2 cellular contexts compared by ENCODE assay signal in the genomic region with DNA sequence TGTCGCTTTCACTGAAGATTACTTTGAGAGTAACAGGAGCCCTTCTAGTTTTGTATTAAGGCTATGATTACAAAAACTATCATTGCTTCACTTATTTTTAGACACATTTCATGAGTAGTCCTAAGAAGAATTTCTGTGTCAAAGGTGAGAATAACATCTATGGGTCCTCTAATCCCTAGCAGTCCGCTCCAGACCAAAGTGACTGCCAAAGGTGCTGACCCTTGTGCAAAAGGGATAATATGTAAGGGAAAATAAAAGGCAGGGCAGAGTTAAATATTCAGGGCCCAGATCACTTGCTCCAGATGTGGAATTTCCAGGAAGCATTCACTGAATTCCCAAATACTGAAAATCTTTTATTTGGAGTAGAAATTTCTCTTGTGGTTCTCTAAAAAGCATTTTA.
TF ChIP-seq lines count a peak whose summit lies in the region.

No MANE protein-coding gene starts in this region.

TF ChIP-seq in liver, 16 proteins besides CTCF, POLR2A, EP300 and RAD21:
- no peak for TF ChIP-seq SP1 (IDR thresholded peaks at IDR 0.05)
- TF ChIP-seq NR2F2 (IDR thresholded peaks at IDR 0.05) = peak; percentile 99
- TF ChIP-seq, protein P1, sequence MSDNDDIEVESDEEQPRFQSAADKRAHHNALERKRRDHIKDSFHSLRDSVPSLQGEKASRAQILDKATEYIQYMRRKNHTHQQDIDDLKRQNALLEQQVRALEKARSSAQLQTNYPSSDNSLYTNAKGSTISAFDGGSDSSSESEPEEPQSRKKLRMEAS (IDR thresholded peaks at IDR 0.05) = no peak
- no peak for TF ChIP-seq FOXA2 (IDR thresholded peaks at IDR 0.05)
- TF ChIP-seq GABPA (IDR thresholded peaks at IDR 0.05 in 1 of 2, conservative IDR thresholded peaks at IDR 0.05 in 1 of 2) = no peak
- TF ChIP-seq YY1 (IDR thresholded peaks at IDR 0.05) = no peak
- no peak for TF ChIP-seq EGR1 (IDR thresholded peaks at IDR 0.05; ENCODE audit: low read depth in 2 of 2)
- peak; percentile 14 to 16 for TF ChIP-seq RXRA (IDR thresholded peaks at IDR 0.05)

TF ChIP-seq in HepG2, 621 proteins besides CTCF, POLR2A, EP300 and RAD21:
- TF ChIP-seq, protein P2, sequence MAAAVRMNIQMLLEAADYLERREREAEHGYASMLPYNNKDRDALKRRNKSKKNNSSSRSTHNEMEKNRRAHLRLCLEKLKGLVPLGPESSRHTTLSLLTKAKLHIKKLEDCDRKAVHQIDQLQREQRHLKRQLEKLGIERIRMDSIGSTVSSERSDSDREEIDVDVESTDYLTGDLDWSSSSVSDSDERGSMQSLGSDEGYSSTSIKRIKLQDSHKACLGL (CRISPR knock-in tag; IDR thresholded peaks at IDR 0.05) = no peak
- TF ChIP-seq, protein P3, sequence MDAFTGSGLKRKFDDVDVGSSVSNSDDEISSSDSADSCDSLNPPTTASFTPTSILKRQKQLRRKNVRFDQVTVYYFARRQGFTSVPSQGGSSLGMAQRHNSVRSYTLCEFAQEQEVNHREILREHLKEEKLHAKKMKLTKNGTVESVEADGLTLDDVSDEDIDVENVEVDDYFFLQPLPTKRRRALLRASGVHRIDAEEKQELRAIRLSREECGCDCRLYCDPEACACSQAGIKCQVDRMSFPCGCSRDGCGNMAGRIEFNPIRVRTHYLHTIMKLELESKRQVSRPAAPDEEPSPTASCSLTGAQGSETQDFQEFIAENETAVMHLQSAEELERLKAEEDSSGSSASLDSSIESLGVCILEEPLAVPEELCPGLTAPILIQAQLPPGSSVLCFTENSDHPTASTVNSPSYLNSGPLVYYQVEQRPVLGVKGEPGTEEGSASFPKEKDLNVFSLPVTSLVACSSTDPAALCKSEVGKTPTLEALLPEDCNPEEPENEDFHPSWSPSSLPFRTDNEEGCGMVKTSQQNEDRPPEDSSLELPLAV (CRISPR knock-in tag; conservative IDR thresholded peaks at IDR 0.05; ENCODE audit: low read depth) = no peak
- TF ChIP-seq ATF7-NPFF (CRISPR knock-in tag; IDR thresholded peaks at IDR 0.05; ENCODE audit: low read depth) = no peak
- TF ChIP-seq SP4 (CRISPR knock-in tag; IDR thresholded peaks at IDR 0.05) = no peak
- TF ChIP-seq, protein P4, sequence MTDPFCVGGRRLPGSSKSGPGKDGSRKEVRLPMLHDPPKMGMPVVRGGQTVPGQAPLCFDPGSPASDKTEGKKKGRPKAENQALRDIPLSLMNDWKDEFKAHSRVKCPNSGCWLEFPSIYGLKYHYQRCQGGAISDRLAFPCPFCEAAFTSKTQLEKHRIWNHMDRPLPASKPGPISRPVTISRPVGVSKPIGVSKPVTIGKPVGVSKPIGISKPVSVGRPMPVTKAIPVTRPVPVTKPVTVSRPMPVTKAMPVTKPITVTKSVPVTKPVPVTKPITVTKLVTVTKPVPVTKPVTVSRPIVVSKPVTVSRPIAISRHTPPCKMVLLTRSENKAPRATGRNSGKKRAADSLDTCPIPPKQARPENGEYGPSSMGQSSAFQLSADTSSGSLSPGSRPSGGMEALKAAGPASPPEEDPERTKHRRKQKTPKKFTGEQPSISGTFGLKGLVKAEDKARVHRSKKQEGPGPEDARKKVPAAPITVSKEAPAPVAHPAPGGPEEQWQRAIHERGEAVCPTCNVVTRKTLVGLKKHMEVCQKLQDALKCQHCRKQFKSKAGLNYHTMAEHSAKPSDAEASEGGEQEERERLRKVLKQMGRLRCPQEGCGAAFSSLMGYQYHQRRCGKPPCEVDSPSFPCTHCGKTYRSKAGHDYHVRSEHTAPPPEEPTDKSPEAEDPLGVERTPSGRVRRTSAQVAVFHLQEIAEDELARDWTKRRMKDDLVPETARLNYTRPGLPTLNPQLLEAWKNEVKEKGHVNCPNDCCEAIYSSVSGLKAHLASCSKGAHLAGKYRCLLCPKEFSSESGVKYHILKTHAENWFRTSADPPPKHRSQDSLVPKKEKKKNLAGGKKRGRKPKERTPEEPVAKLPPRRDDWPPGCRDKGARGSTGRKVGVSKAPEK (CRISPR knock-in tag; IDR thresholded peaks at IDR 0.05; ENCODE audit: borderline replicate concordance) = no peak
- no peak for TF ChIP-seq TEAD3 (CRISPR knock-in tag; optimal IDR thresholded peaks at IDR 0.05; ENCODE audit: borderline replicate concordance)
- TF ChIP-seq ZNF230 (CRISPR knock-in tag; IDR thresholded peaks at IDR 0.05) = no peak
- no peak for TF ChIP-seq ARNTL (CRISPR knock-in tag; IDR thresholded peaks at IDR 0.05)
- TF ChIP-seq, protein P5, sequence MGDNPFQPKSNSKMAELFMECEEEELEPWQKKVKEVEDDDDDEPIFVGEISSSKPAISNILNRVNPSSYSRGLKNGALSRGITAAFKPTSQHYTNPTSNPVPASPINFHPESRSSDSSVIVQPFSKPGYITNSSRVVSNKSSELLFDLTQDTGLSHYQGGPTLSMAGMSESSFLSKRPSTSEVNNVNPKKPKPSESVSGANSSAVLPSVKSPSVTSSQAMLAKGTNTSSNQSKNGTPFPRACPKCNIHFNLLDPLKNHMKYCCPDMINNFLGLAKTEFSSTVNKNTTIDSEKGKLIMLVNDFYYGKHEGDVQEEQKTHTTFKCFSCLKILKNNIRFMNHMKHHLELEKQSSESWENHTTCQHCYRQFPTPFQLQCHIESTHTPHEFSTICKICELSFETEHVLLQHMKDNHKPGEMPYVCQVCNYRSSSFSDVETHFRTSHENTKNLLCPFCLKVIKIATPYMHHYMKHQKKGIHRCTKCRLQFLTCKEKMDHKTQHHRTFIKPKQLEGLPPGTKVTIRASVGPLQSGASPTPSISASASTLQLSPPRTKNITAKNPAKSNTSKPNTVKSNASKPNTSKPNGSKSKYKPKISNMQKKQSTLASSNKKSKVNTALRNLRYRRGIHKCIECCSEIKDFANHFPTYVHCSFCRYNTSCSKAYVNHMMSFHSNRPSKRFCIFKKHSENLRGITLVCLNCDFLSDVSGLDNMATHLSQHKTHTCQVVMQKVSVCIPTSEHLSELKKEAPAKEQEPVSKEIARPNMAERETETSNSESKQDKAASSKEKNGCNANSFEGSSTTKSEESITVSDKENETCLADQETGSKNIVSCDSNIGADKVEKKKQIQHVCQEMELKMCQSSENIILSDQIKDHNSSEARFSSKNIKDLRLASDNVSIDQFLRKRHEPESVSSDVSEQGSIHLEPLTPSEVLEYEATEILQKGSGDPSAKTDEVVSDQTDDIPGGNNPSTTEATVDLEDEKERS (CRISPR knock-in tag; IDR thresholded peaks at IDR 0.05) = no peak
- TF ChIP-seq PRMT3 (CRISPR knock-in tag; IDR thresholded peaks at IDR 0.05; ENCODE audit: borderline replicate concordance, low read depth) = no peak
- TF ChIP-seq ZNF781 (CRISPR knock-in tag; IDR thresholded peaks at IDR 0.05; ENCODE audit: borderline replicate concordance, not compliant biosample characterization) = no peak
- no peak for TF ChIP-seq ZNF724P (CRISPR knock-in tag; IDR thresholded peaks at IDR 0.05; ENCODE audit: borderline replicate concordance)
- TF ChIP-seq RBFOX2 (IDR thresholded peaks at IDR 0.05; ENCODE audit: low read depth, low read length) = no peak
- TF ChIP-seq, protein P6, sequence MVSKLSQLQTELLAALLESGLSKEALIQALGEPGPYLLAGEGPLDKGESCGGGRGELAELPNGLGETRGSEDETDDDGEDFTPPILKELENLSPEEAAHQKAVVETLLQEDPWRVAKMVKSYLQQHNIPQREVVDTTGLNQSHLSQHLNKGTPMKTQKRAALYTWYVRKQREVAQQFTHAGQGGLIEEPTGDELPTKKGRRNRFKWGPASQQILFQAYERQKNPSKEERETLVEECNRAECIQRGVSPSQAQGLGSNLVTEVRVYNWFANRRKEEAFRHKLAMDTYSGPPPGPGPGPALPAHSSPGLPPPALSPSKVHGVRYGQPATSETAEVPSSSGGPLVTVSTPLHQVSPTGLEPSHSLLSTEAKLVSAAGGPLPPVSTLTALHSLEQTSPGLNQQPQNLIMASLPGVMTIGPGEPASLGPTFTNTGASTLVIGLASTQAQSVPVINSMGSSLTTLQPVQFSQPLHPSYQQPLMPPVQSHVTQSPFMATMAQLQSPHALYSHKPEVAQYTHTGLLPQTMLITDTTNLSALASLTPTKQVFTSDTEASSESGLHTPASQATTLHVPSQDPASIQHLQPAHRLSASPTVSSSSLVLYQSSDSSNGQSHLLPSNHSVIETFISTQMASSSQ (IDR thresholded peaks at IDR 0.05; ENCODE audit: low read depth) = no peak
- TF ChIP-seq, protein P6 (CRISPR knock-in tag; IDR thresholded peaks at IDR 0.05; ENCODE audit: borderline replicate concordance) = no peak
- no peak for TF ChIP-seq JUNB (CRISPR knock-in tag; IDR thresholded peaks at IDR 0.05; ENCODE audit: borderline replicate concordance)
- no peak for TF ChIP-seq JDP2 (CRISPR knock-in tag; IDR thresholded peaks at IDR 0.05; ENCODE audit: borderline replicate concordance)
- TF ChIP-seq THAP11 (CRISPR knock-in tag; IDR thresholded peaks at IDR 0.05) = no peak
- TF ChIP-seq, protein P7, sequence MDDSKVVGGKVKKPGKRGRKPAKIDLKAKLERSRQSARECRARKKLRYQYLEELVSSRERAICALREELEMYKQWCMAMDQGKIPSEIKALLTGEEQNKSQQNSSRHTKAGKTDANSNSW (CRISPR knock-in tag; IDR thresholded peaks at IDR 0.05; ENCODE audit: borderline replicate concordance) = no peak
TF ChIP-seq in HepG2: peak in this region for 0.
